Comparison of ENCODE assay signal across 10 cellular contexts in the genomic region with DNA sequence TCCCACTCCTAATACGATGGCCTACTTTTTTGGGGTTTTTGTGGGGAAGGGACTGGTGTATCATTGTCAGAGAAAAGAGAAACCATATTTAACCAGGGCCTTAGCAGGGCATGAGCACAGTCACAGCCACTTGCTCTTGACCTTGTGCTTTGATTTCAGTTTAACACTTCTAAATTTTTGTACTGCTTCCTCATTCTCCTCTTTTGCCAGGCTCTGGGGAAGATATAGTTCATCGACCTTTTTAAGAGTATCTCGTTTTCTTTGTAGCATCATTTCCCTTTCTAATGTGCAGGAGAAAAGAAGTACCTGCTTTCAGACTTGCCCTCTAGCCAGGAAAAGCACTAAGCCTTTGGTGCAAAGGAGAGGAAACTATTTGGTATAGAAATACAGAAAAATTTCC. TPM values are rescaled to one million over a fixed set of nuclear protein-coding genes. Genes with fewer than 3 reads are reported as not detected.
DNase-seq lines count a peak whose midpoint lies in the region; ATAC-seq and TF ChIP-seq lines count a peak whose summit lies in the region.
"Had no signal": no experiment of that assay in that cellular context is flagged by ENCODE, and none has a peak within 500 bp of the region (broad histone marks: within the 10 kb centered on the region; RNA-seq: fewer than 3 reads in every experiment).

No MANE protein-coding gene starts in this region.

- H3K4me1 ChIP-seq in breast epithelium: peaks cover 0 to 15% of the 10 kb centered on the region in 2 donors

- no peaks in the 10 kb centered on the region for H3K9me3 Mint-ChIP-seq in naive B cell

- H3K36me3 ChIP-seq in BJ (ENCODE audit: control insufficient read depth, insufficient read depth, low read length) (no peaks in the 10 kb centered on the region), breast epithelium (no peaks in the 10 kb centered on the region)

- CTCF ChIA-PET in BJ (lab: Yijun Ruan, JAX): no interaction called here

- peak overlapping the region; percentile 18 for H3K4me3 ChIP-seq in BJ (ENCODE audit: low read depth, low read length)
- H3K4me3 ChIP-seq in Jurkat, Clone E6-1 (ENCODE audit: low read length): peak overlapping the region; percentile 17; the same call in 1 of the 2 replicates
- H3K4me3 ChIP-seq in breast epithelium: peak overlapping the region; percentile 69 to 79 (median 73)

- peak overlapping the region; percentile 73 to 99 (median 94) for H3K4me3 Mint-ChIP-seq in naive B cell

- no peak for TF ChIP-seq CTCF in BJ (IDR thresholded peaks at IDR 0.05; ENCODE audit: insufficient read depth, low read depth, low read length)
- TF ChIP-seq CTCF in breast epithelium (IDR thresholded peaks at IDR 0.05): no peak

- intact Hi-C loops in breast epithelium (cut with DNase I; ENCODE audit: low total_unique reads): no loop called here

- H3K27ac ChIP-seq in breast epithelium: peak overlapping the region in 1 of 2 donors; percentile 98

- no peaks in the 10 kb centered on the region for H3K9me3 ChIP-seq in breast epithelium

- H3K27me3 ChIP-seq in BJ (ENCODE audit: control insufficient read depth, insufficient read depth, low read length): no peaks in the 10 kb centered on the region
- H3K27me3 ChIP-seq in breast epithelium: no peaks in the 10 kb centered on the region

- peaks cover 0 to 6% (median 0%) of the 10 kb centered on the region in 3 donors for H3K27me3 Mint-ChIP-seq in naive B cell

- TF ChIP-seq POLR2A in breast epithelium (IDR thresholded peaks at IDR 0.05): no peak

- ATAC-seq in naive B cell (ENCODE audit: low read depth in 2 of 2) (no peak), GM21723 (IDR thresholded peaks at IDR 0.05; ENCODE audit: unreplicated experiment) (no peak)

- POLR2A ChIA-PET in BJ (lab: Charles Lee): no interaction called here

- DNase-seq in BJ (ENCODE audit: low read depth): no peak
- no peak for DNase-seq in Jurkat, Clone E6-1 (ENCODE audit: low read depth, low spot score)
- no peak for DNase-seq in breast epithelium (ENCODE audit: low spot score in 2 of 2)
- DNase-seq in naive B cell: peak; percentile 48
- DNase-seq in NCI-H748 (lab: John Stamatoyannopoulos, UW; ENCODE audit: unreplicated experiment): no peak
- DNase-seq in stimulated activated CD4-positive, alpha-beta T cell treated with anti-CD3 and anti-CD28 coated beads, Interleukin-4, amount 100 ng/mL, for 4 hours: no peak
- DNase-seq in NCI-H446 treated with DMSO at 0.1 percent for 48 hours (lab: John Stamatoyannopoulos, UW): no peak
- DNase-seq: aorta, NCI-H187 had no signal

- H3K4me1 Mint-ChIP-seq in naive B cell: peaks cover 77 to 88% (median 78%) of the 10 kb centered on the region in 3 donors

- H3K36me3 Mint-ChIP-seq in naive B cell: no peaks in the 10 kb centered on the region

- H3K27ac Mint-ChIP-seq in naive B cell: peak overlapping the region; percentile 25 to 99 (median 96)

RNA-seq across cellular contexts. Expression of a gene that starts 2.2 kb away (rescaled TPM):
- 16.0 and 32.7 TPM in 2 replicates for polyA plus RNA-seq in BJ (2011; rRNA removed)
- 18.5 and 22.7 TPM in 2 replicates for polyA minus RNA-seq in BJ (2011; rRNA and poly(A)+ RNA removed)
- polyA plus RNA-seq in Jurkat, Clone E6-1 (2012; ENCODE audit: insufficient read depth, insufficient read length): 35.7 TPM
- 10 to 100 TPM; 53.0 to 69.1 (median 66.9) TPM for total RNA-seq in breast epithelium
- 100 to 1,000 TPM in 1 of 6 donors, 10 to 100 TPM in 5; 54.4 to 103 (median 76.5) TPM for polyA plus RNA-seq in naive B cell (ENCODE audit: low read depth in 6 of 6)

RNA-seq across cellular contexts. Expression of a gene that starts 3.1 kb away (rescaled TPM):
- polyA plus RNA-seq in BJ (2011; rRNA removed) (5.8 and 6.1 TPM in 2 replicates), naive B cell (ENCODE audit: low read depth in 6 of 6) (10 to 100 TPM; 16.7 to 26.4 (median 22.3) TPM)
- polyA minus RNA-seq in BJ (2011; rRNA and poly(A)+ RNA removed): 7.8 and 8.3 TPM in 2 replicates
- polyA plus RNA-seq in Jurkat, Clone E6-1 (2012; ENCODE audit: insufficient read depth, insufficient read length): 16.4 TPM
- total RNA-seq in breast epithelium: 10 to 100 TPM; 12.3 to 15.7 (median 14.4) TPM

RNA-seq across cellular contexts. Expression of a gene that starts 33.8 kb away (rescaled TPM):
- polyA plus RNA-seq in BJ (2011; rRNA removed) (64.1 and 96.1 TPM in 2 replicates), naive B cell (ENCODE audit: low read depth in 6 of 6) (1 to 10 TPM in 1 of 6 donors, under 1 TPM in 4, not detected in 1; 0.30 to 1.3 (median 0.36) TPM)
- polyA minus RNA-seq in BJ (2011; rRNA and poly(A)+ RNA removed): 57.8 and 70.6 TPM in 2 replicates
- 2.6 TPM for polyA plus RNA-seq in Jurkat, Clone E6-1 (2012; ENCODE audit: insufficient read depth, insufficient read length)
- 10 to 100 TPM; 12.2 to 33.1 (median 17.9) TPM for total RNA-seq in breast epithelium

RNA-seq across cellular contexts. Expression of a gene that starts 41.5 kb away (rescaled TPM):
- polyA plus RNA-seq in BJ (2011; rRNA removed) (0.17 and 0.40 TPM in 2 replicates), naive B cell (ENCODE audit: low read depth in 6 of 6) (under 1 TPM in 5 of 6 donors, not detected in 1; 0.13 to 0.53 (median 0.31) TPM)
- polyA minus RNA-seq in BJ (2011; rRNA and poly(A)+ RNA removed): 0.36 and 0.38 TPM in 2 replicates
- 1.9 TPM for polyA plus RNA-seq in Jurkat, Clone E6-1 (2012; ENCODE audit: insufficient read depth, insufficient read length)
- total RNA-seq in breast epithelium: 1 to 10 TPM in 1 of 3 donors, under 1 TPM in 2; 0.96 to 1.2 (median 0.98) TPM

RNA-seq across cellular contexts. Expression of a gene that starts 43.0 kb away (rescaled TPM):
- polyA plus RNA-seq in BJ (2011; rRNA removed): 0.65 and 0.67 TPM in 2 replicates
- 0.46 TPM in 1 of 2 replicates, not detected in the other for polyA minus RNA-seq in BJ (2011; rRNA and poly(A)+ RNA removed)
- not detected for polyA plus RNA-seq in Jurkat, Clone E6-1 (2012; ENCODE audit: insufficient read depth, insufficient read length)
- total RNA-seq in breast epithelium: 1 to 10 TPM; 2.3 to 6.4 (median 3.4) TPM
- under 1 TPM in 3 of 6 donors, not detected in 3; 0.22 to 0.40 (median 0.38) TPM for polyA plus RNA-seq in naive B cell (ENCODE audit: low read depth in 6 of 6)

Comparison
In these comparisons a context has a peak if more than half of its experiments do, and no peak if none do; other contexts are left out.
1. H3K4me3 ChIP-seq: peak in every context shown above with its lines; median percentile 73 in breast epithelium; 18 in BJ; 17 in Jurkat, Clone E6-1.
2. RNA of a gene that starts 33.8 kb away (polyA plus RNA-seq): 64.1 to 96.1 TPM in BJ; 0.30 to 1.3 TPM in naive B cell; every median in the first group is over 10 times any median in the second.